Comparison of ENCODE assay signal across 19 cellular contexts in the genomic region with DNA sequence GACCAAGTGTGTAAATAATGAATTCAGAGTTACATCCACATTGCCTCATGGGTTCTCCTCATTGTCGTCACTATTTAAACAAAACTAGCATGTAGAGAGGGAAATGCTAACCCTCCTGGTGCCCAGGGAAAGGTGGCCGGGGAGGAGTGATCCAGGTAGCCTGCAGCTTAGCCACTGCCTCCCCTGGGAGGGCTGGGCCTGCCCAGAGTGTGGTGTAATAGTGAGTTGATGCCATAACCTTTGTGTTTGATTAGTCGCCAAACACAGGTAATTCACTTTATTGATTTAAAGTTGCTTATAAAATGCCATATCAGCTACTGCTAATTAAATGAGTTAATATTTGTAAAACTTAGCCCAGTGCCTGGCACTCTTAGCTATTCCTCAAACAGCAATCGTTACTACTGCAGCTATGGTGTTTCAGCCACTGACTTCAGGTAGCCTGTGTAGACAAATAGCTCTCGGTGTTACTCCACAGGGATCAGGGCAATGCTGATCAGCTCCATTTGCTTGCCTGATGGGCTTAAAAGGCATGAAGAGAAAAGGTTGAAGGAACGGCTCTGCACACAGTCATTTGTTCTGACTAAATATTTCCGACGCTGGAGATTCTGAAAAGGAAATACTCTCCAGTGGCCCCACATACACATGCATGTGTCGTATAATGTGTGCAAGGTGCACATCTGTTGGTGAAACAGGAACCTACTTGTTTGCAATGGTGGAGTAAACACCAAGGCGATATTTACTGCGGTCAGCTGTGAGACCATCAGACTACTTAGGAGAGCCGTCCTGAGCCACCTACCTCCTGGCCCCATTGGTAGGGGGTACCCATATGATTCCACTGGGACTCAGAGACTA. TPM values are rescaled to one million over a fixed set of nuclear protein-coding genes. Genes with fewer than 3 reads are reported as not detected.
"Had no signal": no experiment of that assay in that cellular context is flagged by ENCODE, and none has a peak within 500 bp of the region (broad histone marks: within the 10 kb centered on the region; RNA-seq: fewer than 3 reads in every experiment).

No MANE protein-coding gene starts in this region.

- H3K9ac ChIP-seq: neural progenitor cell, parathyroid adenoma had no signal

- H3K9me3 ChIP-seq: upper lobe of left lung had no signal

- H3K4me1 ChIP-seq: neural progenitor cell, parathyroid adenoma, upper lobe of left lung had no signal

- H3K9me3 Mint-ChIP-seq: activated naive CD4-positive, alpha-beta T cell treated with anti-CD3 and anti-CD28 coated beads, Interleukin-2, amount 50 U/mL, for 24 hours; activated T-cell treated with anti-CD3 and anti-CD28 coated beads, Interleukin-2, amount 50 U/mL, for 24 hours; neural progenitor cell; stimulated activated memory B cell treated with anti-CD40 and anti-IgM and Interleukin-4, amounts not matched to agents 10 μg/mL and 1 μg/mL and 100 μg/mL, for 72 hours; T-helper 2 cell treated with Interferon-gamma antibody and Interleukin-4, amounts not matched to agents 5 μg/mL and 100 μg/mL, for 36 hours had no signal

- ATAC-seq: stimulated activated memory B cell treated with anti-CD40 and anti-IgM and Interleukin-4, amounts not matched to agents 10 μg/mL and 1 μg/mL and 100 μg/mL, for 72 hours had no signal

- H3K27me3 ChIP-seq: hepatocyte, neural progenitor cell, upper lobe of left lung had no signal

- H3K27ac Mint-ChIP-seq: activated naive CD4-positive, alpha-beta T cell treated with anti-CD3 and anti-CD28 coated beads, Interleukin-2, amount 50 U/mL, for 24 hours; activated T-cell treated with anti-CD3 and anti-CD28 coated beads, Interleukin-2, amount 50 U/mL, for 24 hours; brain; mesothelial cell of epicardium; neural progenitor cell; stimulated activated memory B cell treated with anti-CD40 and anti-IgM and Interleukin-4, amounts not matched to agents 10 μg/mL and 1 μg/mL and 100 μg/mL, for 72 hours; T-helper 2 cell treated with Interferon-gamma antibody and Interleukin-4, amounts not matched to agents 5 μg/mL and 100 μg/mL, for 36 hours had no signal

- H3K36me3 ChIP-seq: neural progenitor cell, upper lobe of left lung had no signal

- H3K27ac ChIP-seq: hepatocyte, neural progenitor cell, parathyroid adenoma, skin epidermis, upper lobe of left lung had no signal

- DNase-seq: activated CD4-positive, alpha-beta T cell treated with anti-CD3 and anti-CD28 coated beads, Interleukin-2, amount 50 U/mL, for 4 hours; activated effector memory CD4-positive, alpha-beta T cell treated with Interleukin-2 at 50 U/mL for 16 hours; activated T-cell treated with anti-CD3 and anti-CD28 coated beads, Interleukin-2, amount 50 U/mL, for 24 hours; amniotic stem cell; dermis blood vessel endothelial cell; erythroblast; kidney; retina; upper lobe of left lung had no signal

- H3K4me3 Mint-ChIP-seq: activated naive CD4-positive, alpha-beta T cell treated with anti-CD3 and anti-CD28 coated beads, Interleukin-2, amount 50 U/mL, for 24 hours; activated T-cell treated with anti-CD3 and anti-CD28 coated beads, Interleukin-2, amount 50 U/mL, for 24 hours; brain; mesothelial cell of epicardium; neural progenitor cell; stimulated activated memory B cell treated with anti-CD40 and anti-IgM and Interleukin-4, amounts not matched to agents 10 μg/mL and 1 μg/mL and 100 μg/mL, for 72 hours; T-helper 2 cell treated with Interferon-gamma antibody and Interleukin-4, amounts not matched to agents 5 μg/mL and 100 μg/mL, for 36 hours had no signal

- H3K36me3 Mint-ChIP-seq: activated naive CD4-positive, alpha-beta T cell treated with anti-CD3 and anti-CD28 coated beads, Interleukin-2, amount 50 U/mL, for 24 hours; brain; mesothelial cell of epicardium; neural progenitor cell; stimulated activated memory B cell treated with anti-CD40 and anti-IgM and Interleukin-4, amounts not matched to agents 10 μg/mL and 1 μg/mL and 100 μg/mL, for 72 hours had no signal

- H3K4me3 ChIP-seq: hepatocyte, neural progenitor cell, skin epidermis, upper lobe of left lung had no signal

- H3K4me1 Mint-ChIP-seq: activated naive CD4-positive, alpha-beta T cell treated with anti-CD3 and anti-CD28 coated beads, Interleukin-2, amount 50 U/mL, for 24 hours; brain; mesothelial cell of epicardium; neural progenitor cell; stimulated activated memory B cell treated with anti-CD40 and anti-IgM and Interleukin-4, amounts not matched to agents 10 μg/mL and 1 μg/mL and 100 μg/mL, for 72 hours had no signal

RNA-seq across cellular contexts. Expression of a gene that starts 45.6 kb away (rescaled TPM):
- total RNA-seq: dermis blood vessel endothelial cell, hepatocyte, kidney, lower leg skin, mesothelial cell of epicardium had no signal
- polyA plus RNA-seq: hepatocyte had no signal
